Comparison of ENCODE assay signal across 10 cellular contexts in the genomic region with DNA sequence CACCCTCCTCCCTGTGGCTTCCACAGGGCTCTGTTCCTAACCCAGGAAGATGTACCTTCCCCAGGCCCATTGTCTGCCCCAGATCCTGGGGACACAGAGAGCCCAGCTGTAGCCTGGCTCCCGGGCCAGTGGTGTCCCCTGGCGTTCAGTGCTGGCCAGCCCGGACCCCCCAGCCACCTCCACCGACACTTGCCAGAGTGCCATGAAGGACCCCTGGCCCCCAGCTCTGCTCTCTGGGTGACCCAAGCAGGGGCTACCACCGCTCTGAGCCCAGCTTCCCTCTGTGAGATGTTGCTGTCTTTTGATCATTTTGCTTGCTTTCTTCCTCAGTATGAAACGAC. TPM values are rescaled to one million over a fixed set of nuclear protein-coding genes. Genes with fewer than 3 reads are reported as not detected.
DNase-seq lines count a peak whose midpoint lies in the region; ATAC-seq and TF ChIP-seq lines count a peak whose summit lies in the region.
"Had no signal": no experiment of that assay in that cellular context is flagged by ENCODE, and none has a peak within 500 bp of the region (broad histone marks: within the 10 kb centered on the region; RNA-seq: fewer than 3 reads in every experiment).

No MANE protein-coding gene starts in this region.

- peaks cover 97 to 100% (median 100%) of the 10 kb centered on the region in 4 donors for H3K4me1 ChIP-seq in esophagus muscularis mucosa
- peaks cover 81 to 100% (median 99%) of the 10 kb centered on the region in 4 donors for H3K4me1 ChIP-seq in stomach

- no peaks in the 10 kb centered on the region for H3K36me3 Mint-ChIP-seq in activated CD8-positive, alpha-beta memory T cell treated with anti-CD3 and anti-CD28 coated beads, Interleukin-2, amount 10 ng/mL, durations not matched to agents 7 days and 5 days
- H3K36me3 Mint-ChIP-seq in WTC11 = peaks cover 5% of the 10 kb centered on the region; the same call in 1 of the 2 replicates

- TF ChIP-seq POLR2A in esophagus muscularis mucosa (IDR thresholded peaks at IDR 0.05; ENCODE audit: low read depth) = no peak
- TF ChIP-seq POLR2A in stomach (IDR thresholded peaks at IDR 0.05) = no peak

- H3K27me3 Mint-ChIP-seq in activated CD8-positive, alpha-beta memory T cell treated with anti-CD3 and anti-CD28 coated beads, Interleukin-2, amount 10 ng/mL, durations not matched to agents 7 days and 5 days = no peaks in the 10 kb centered on the region
- H3K27me3 Mint-ChIP-seq in WTC11 (ENCODE audit: low read depth) = no peaks in the 10 kb centered on the region

- no peaks in the 10 kb centered on the region for H3K27me3 ChIP-seq in esophagus muscularis mucosa
- no peaks in the 10 kb centered on the region for H3K27me3 ChIP-seq in stomach
- H3K27me3 ChIP-seq: ovary had no signal

- 61% methylated on average over 6 of the region's 6 CpGs for WGBS in esophagus muscularis mucosa
- 33 to 78% (median 64%) methylated on average over 5 to 6 of the region's 6 CpGs for WGBS in stomach, 5 donors

- POLR2A ChIA-PET in WTC11 (lab: Charles Lee) = interaction anchor here (1.0 kb wide), 1 partner anchor 18 kb away, joined by 3 read pairs; no protein-coding TSS in a partner anchor

- H3K9me3 Mint-ChIP-seq in activated CD8-positive, alpha-beta memory T cell treated with anti-CD3 and anti-CD28 coated beads, Interleukin-2, amount 10 ng/mL, durations not matched to agents 7 days and 5 days (ENCODE audit: low read depth) = no peaks in the 10 kb centered on the region
- no peaks in the 10 kb centered on the region for H3K9me3 Mint-ChIP-seq in WTC11

- CTCF ChIA-PET in activated CD8-positive, alpha-beta memory T cell treated with anti-CD3 and anti-CD28 coated beads, Interleukin-2, amount 10 ng/mL, durations not matched to agents 7 days and 5 days (lab: Charles Lee) = interaction anchor here (0.6 to 2.4 kb wide), 3 partner anchors 10 to 308 kb away, joined by 3 to 7 read pairs (median 4); no protein-coding TSS in a partner anchor
- CTCF ChIA-PET in WTC11 (lab: Charles Lee) = interaction anchor here (1.0 to 2.3 kb wide), 3 partner anchors 14 to 35 kb away, joined by 3 to 16 read pairs (median 7); no protein-coding TSS in a partner anchor

- peaks cover 0 to 18% (median 12%) of the 10 kb centered on the region in 4 donors for H3K36me3 ChIP-seq in esophagus muscularis mucosa
- peaks cover 3 to 25% (median 15%) of the 10 kb centered on the region in 4 donors for H3K36me3 ChIP-seq in stomach
- H3K36me3 ChIP-seq: ovary had no signal

- H3K4me3 ChIP-seq in esophagus muscularis mucosa (no peak overlapping the region), stomach (no peak overlapping the region)
- H3K4me3 ChIP-seq: ovary had no signal

- TF ChIP-seq EP300 in esophagus muscularis mucosa (IDR thresholded peaks at IDR 0.05) = no peak
- no peak for TF ChIP-seq EP300 in stomach (IDR thresholded peaks at IDR 0.05)

- H3K4me3 Mint-ChIP-seq in activated CD8-positive, alpha-beta memory T cell treated with anti-CD3 and anti-CD28 coated beads, Interleukin-2, amount 10 ng/mL, durations not matched to agents 7 days and 5 days = no peak overlapping the region
- no peak overlapping the region for H3K4me3 Mint-ChIP-seq in WTC11

- no peak for ATAC-seq in activated CD8-positive, alpha-beta memory T cell treated with anti-CD3 and anti-CD28 coated beads, Interleukin-2, amount 10 ng/mL, durations not matched to agents 7 days and 5 days
- ATAC-seq in WTC11 (no peak), GM21447 (IDR thresholded peaks at IDR 0.05; ENCODE audit: unreplicated experiment) (no peak), GM21737 (IDR thresholded peaks at IDR 0.05; ENCODE audit: unreplicated experiment) (no peak)

- TF ChIP-seq CTCF in WTC11 (IDR thresholded peaks at IDR 0.05) (no peak), esophagus muscularis mucosa (IDR thresholded peaks at IDR 0.05) (no peak), stomach (IDR thresholded peaks at IDR 0.05) (no peak)

- H3K9me3 ChIP-seq in esophagus muscularis mucosa (no peaks in the 10 kb centered on the region), stomach (no peaks in the 10 kb centered on the region)
- H3K9me3 ChIP-seq: ovary had no signal

- intact Hi-C loops in esophagus muscularis mucosa (cut with DNase I) (no loop called here), stomach (cut with DNase I; ENCODE audit: low total_unique reads) (no loop called here)

- H3K27ac Mint-ChIP-seq in activated CD8-positive, alpha-beta memory T cell treated with anti-CD3 and anti-CD28 coated beads, Interleukin-2, amount 10 ng/mL, durations not matched to agents 7 days and 5 days = peak overlapping the region; percentile 82
- H3K27ac Mint-ChIP-seq in WTC11 = peak overlapping the region; percentile 90

- DNase-seq in activated CD8-positive, alpha-beta memory T cell treated with anti-CD3 and anti-CD28 coated beads, Interleukin-2, amount 10 ng/mL, durations not matched to agents 7 days and 5 days = no peak
- DNase-seq in activated CD8-positive, alpha-beta memory T cell treated with anti-CD3 and anti-CD28 coated beads for 24 hours = no peak
- DNase-seq in WTC11 (ENCODE audit: low spot score) (no peak), esophagus muscularis mucosa (ENCODE audit: extremely low spot score) (no peak), stomach (no peak), SW 1271 (lab: John Stamatoyannopoulos, UW) (no peak)
- DNase-seq: activated CD4-positive, CD25-positive, alpha-beta regulatory T cell treated with anti-CD3 and anti-CD28 coated beads, Interleukin-2, amount 50 U/mL, for 72 hours; ovary had no signal

- peaks cover 27% of the 10 kb centered on the region for H3K4me1 Mint-ChIP-seq in activated CD8-positive, alpha-beta memory T cell treated with anti-CD3 and anti-CD28 coated beads, Interleukin-2, amount 10 ng/mL, durations not matched to agents 7 days and 5 days
- peaks cover 30% of the 10 kb centered on the region for H3K4me1 Mint-ChIP-seq in WTC11

- H3K27ac ChIP-seq in esophagus muscularis mucosa (replicated peaks in 1 of 4) (peak overlapping the region; percentile 62 to 76 (median 64)), stomach (peak overlapping the region; percentile 43 to 90 (median 72))
- H3K27ac ChIP-seq: ovary had no signal

TF ChIP-seq in WTC11, 78 proteins besides CTCF, POLR2A, EP300 and RAD21:
- TF ChIP-seq ZNF263 (CRISPR knock-in tag; IDR thresholded peaks at IDR 0.05; ENCODE audit: low read depth) (0 out of 2 replicates have a peak, but pooled peaks have one; percentile 11), GABPB1 (CRISPR knock-in tag; IDR thresholded peaks at IDR 0.05) (no peak), FOXP1 (CRISPR knock-in tag; IDR thresholded peaks at IDR 0.05; ENCODE audit: borderline replicate concordance) (no peak)
- TF ChIP-seq, protein P1, sequence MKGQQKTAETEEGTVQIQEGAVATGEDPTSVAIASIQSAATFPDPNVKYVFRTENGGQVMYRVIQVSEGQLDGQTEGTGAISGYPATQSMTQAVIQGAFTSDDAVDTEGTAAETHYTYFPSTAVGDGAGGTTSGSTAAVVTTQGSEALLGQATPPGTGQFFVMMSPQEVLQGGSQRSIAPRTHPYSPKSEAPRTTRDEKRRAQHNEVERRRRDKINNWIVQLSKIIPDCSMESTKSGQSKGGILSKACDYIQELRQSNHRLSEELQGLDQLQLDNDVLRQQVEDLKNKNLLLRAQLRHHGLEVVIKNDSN (CRISPR knock-in tag; IDR thresholded peaks at IDR 0.05) = no peak

RNA-seq across cellular contexts. Expression of gene INF2, which starts 6.2 kb away (rescaled TPM):
- 10 to 100 TPM; 59.9 to 63.6 TPM for total RNA-seq in activated CD8-positive, alpha-beta memory T cell treated with anti-CD3 and anti-CD28 coated beads, Interleukin-2, amount 10 ng/mL, durations not matched to agents 7 days and 5 days
- 69.0 to 82.4 TPM (median 72.4 TPM) in 3 replicates for total RNA-seq in WTC11 (2021)
- total RNA-seq in esophagus muscularis mucosa = 100 to 1,000 TPM in 1 of 4 donors, 10 to 100 TPM in 3; 51.5 to 129 (median 66.7) TPM
- 100 to 1,000 TPM in 4 of 5 donors, 10 to 100 TPM in 1; 45.9 to 385 (median 184) TPM for total RNA-seq in stomach
- polyA plus RNA-seq in stomach = 100 to 1,000 TPM in 1 of 3 donors, 10 to 100 TPM in 2; 74.7 to 113 (median 90.3) TPM

RNA-seq across cellular contexts. Expression of gene ADSS1, which starts 28.4 kb away (rescaled TPM):
- 1 to 10 TPM; 2.5 to 3.5 TPM for total RNA-seq in activated CD8-positive, alpha-beta memory T cell treated with anti-CD3 and anti-CD28 coated beads, Interleukin-2, amount 10 ng/mL, durations not matched to agents 7 days and 5 days
- total RNA-seq in WTC11 (2021) (10.0 to 13.3 TPM (median 12.0 TPM) in 3 replicates), esophagus muscularis mucosa (1 to 10 TPM; 4.3 to 7.9 (median 5.7) TPM), stomach (10 to 100 TPM in 1 of 5 donors, 1 to 10 TPM in 3, not detected in 1; 7.0 to 59.4 (median 7.6) TPM)
- 10 to 100 TPM; 12.3 to 16.7 (median 14.5) TPM for polyA plus RNA-seq in stomach

RNA-seq across cellular contexts. Expression of gene SIVA1, which starts 57.3 kb away (rescaled TPM):
- total RNA-seq in activated CD8-positive, alpha-beta memory T cell treated with anti-CD3 and anti-CD28 coated beads, Interleukin-2, amount 10 ng/mL, durations not matched to agents 7 days and 5 days = 100 to 1,000 TPM; 127 to 140 TPM
- total RNA-seq in WTC11 (2021) (113 to 128 TPM (median 124 TPM) in 3 replicates), esophagus muscularis mucosa (100 to 1,000 TPM; 207 to 324 (median 290) TPM), stomach (100 to 1,000 TPM in 4 of 5 donors, 10 to 100 TPM in 1; 73.3 to 366 (median 252) TPM)
- polyA plus RNA-seq in stomach = 100 to 1,000 TPM; 200 to 247 (median 213) TPM
